Comparison of ENCODE assay signal across 1 cellular context in genomic region chr14:94599656-94600004, GRCh38.
TF ChIP-seq lines count a peak whose summit lies in the region.

No MANE protein-coding gene starts in this region.

TF ChIP-seq in liver, 16 proteins besides CTCF, POLR2A, EP300 and RAD21 (continued from another document):
- no peak for TF ChIP-seq REST (IDR thresholded peaks at IDR 0.05)
TF ChIP-seq in liver: peak in this region for 0.
